Comparison of ENCODE assay signal across 1 cellular context in the genomic region with DNA sequence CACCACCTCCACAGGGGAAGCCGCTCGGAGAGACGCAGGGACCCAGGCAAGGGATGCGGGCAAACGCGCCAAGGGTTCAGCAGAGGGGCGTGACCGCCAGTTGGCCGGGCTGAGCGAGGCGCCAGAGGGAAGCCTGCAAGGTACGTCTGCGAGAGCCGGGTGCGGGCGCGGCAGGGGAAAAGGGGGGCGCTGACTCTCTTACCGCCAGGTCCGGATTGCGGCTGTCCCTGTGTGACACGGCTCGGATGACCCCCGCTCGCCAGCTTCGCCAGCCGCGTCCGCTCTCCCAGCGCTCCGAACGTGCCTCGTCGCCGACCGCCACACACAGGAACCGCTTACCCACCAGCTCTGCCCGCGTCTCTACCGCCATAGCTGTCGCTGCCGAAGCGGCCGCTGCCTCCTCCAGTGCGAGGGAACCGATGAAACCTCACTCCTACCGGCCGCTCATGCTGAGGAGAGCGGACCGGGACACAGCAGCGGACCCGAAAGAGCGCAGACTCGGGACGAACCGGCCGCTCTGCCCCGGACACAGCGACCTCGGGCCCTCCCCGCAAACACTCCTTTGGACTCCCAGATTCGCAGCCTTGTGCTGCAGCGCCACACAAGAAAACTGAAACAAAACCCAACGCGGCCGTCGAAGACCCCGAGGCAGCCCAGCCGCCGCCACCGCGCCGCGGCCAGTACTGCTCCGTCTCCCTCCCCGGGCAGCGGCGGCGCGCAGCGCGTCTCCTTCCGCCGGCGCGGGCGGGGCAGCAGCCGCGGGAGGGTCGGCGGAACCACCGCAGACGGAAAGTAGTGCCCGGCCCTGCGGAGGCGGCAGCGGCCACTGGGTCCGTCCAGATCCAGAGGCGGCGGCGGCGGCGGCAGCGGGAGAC.
A peak's percentile ranks its signal among the peaks of the same experiment; 100 is the strongest.
TF ChIP-seq lines count a peak whose summit lies in the region.

A gene with protein sequence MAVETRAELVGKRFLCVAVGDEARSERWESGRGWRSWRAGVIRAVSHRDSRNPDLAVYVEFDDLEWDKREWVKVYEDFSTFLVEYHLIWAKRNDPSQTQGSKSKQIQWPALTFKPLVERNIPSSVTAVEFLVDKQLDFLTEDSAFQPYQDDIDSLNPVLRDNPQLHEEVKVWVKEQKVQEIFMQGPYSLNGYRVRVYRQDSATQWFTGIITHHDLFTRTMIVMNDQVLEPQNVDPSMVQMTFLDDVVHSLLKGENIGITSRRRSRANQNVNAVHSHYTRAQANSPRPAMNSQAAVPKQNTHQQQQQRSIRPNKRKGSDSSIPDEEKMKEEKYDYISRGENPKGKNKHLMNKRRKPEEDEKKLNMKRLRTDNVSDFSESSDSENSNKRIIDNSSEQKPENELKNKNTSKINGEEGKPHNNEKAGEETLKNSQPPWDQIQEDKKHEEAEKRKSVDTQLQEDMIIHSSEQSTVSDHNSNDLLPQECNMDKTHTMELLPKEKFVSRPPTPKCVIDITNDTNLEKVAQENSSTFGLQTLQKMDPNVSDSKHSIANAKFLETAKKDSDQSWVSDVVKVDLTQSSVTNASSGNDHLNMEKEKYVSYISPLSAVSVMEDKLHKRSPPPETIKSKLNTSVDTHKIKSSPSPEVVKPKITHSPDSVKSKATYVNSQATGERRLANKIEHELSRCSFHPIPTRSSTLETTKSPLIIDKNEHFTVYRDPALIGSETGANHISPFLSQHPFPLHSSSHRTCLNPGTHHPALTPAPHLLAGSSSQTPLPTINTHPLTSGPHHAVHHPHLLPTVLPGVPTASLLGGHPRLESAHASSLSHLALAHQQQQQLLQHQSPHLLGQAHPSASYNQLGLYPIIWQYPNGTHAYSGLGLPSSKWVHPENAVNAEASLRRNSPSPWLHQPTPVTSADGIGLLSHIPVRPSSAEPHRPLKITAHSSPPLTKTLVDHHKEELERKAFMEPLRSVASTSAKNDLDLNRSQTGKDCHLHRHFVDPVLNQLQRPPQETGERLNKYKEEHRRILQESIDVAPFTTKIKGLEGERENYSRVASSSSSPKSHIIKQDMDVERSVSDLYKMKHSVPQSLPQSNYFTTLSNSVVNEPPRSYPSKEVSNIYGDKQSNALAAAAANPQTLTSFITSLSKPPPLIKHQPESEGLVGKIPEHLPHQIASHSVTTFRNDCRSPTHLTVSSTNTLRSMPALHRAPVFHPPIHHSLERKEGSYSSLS (N-terminal part only) (minus strand): TSS at position 685 of the 875 bp plus-strand sequence. CDS start 315 bp downstream, at position 370.

TF ChIP-seq in GM12878, 131 proteins besides CTCF, POLR2A, EP300 and RAD21 (continued from another document):
- TF ChIP-seq GATAD2B (conservative IDR thresholded peaks at IDR 0.05; ENCODE audit: low read depth) (peak; percentile 89), TCF12 (IDR thresholded peaks at IDR 0.05; ENCODE audit: low read depth, low read length) (peak; percentile 64; the same call in 1 of the 2 replicates), CBX5 (IDR thresholded peaks at IDR 0.05; ENCODE audit: low read depth) (peak; percentile 82; the same call in 1 of the 2 replicates), BCL11A (IDR thresholded peaks at IDR 0.05; ENCODE audit: low read depth, low read length) (no peak), ZSCAN29 (IDR thresholded peaks at IDR 0.05) (peak; percentile 47; the same call in 1 of the 2 replicates), MEF2B (IDR thresholded peaks at IDR 0.05; ENCODE audit: partially characterized antibody, poor library complexity, severe bottlenecking) (peak; percentile 27), MTA2 (IDR thresholded peaks at IDR 0.05; ENCODE audit: low read depth) (0 out of 2 replicates have a peak, but pooled peaks have one; percentile 9), IKZF1 (conservative IDR thresholded peaks at IDR 0.05) (peak; percentile 83), BACH1 (IDR thresholded peaks at IDR 0.05; ENCODE audit: borderline replicate concordance) (peak; percentile 69), ZNF207 (IDR thresholded peaks at IDR 0.05; ENCODE audit: borderline replicate concordance) (0 out of 2 replicates have a peak, but pooled peaks have one; percentile 44), RFX5 (IDR thresholded peaks at IDR 0.05; ENCODE audit: low read depth, low read length) (no peak), NFXL1 (IDR thresholded peaks at IDR 0.05; ENCODE audit: borderline replicate concordance) (0 out of 2 replicates have a peak, but pooled peaks have one; percentile 36), KLF5 (IDR thresholded peaks at IDR 0.05; ENCODE audit: partially characterized antibody) (peak; percentile 59), SREBF2 (IDR thresholded peaks at IDR 0.05; ENCODE audit: low read length) (no peak), STAT1 (conservative IDR thresholded peaks at IDR 0.05) (peak; percentile 84; the same call in 1 of the 2 replicates), JUND (IDR thresholded peaks at IDR 0.05; ENCODE audit: low read depth, low read length) (no peak), NR2F1 (conservative IDR thresholded peaks at IDR 0.05) (peak; percentile 60), KAT2A (conservative IDR thresholded peaks at IDR 0.05; ENCODE audit: control insufficient read depth, low read depth, low read length) (no peak), HDGF (IDR thresholded peaks at IDR 0.05) (peak; percentile 74; the same call in 1 of the 2 replicates), ATF7 (IDR thresholded peaks at IDR 0.05; ENCODE audit: low read depth) (no peak)
- TF ChIP-seq, protein P1, sequence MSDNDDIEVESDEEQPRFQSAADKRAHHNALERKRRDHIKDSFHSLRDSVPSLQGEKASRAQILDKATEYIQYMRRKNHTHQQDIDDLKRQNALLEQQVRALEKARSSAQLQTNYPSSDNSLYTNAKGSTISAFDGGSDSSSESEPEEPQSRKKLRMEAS (IDR thresholded peaks at IDR 0.05; ENCODE audit: low read depth, low read length) = peak; percentile 9; the same call in 1 of the 2 replicates
- TF ChIP-seq, protein P2, sequence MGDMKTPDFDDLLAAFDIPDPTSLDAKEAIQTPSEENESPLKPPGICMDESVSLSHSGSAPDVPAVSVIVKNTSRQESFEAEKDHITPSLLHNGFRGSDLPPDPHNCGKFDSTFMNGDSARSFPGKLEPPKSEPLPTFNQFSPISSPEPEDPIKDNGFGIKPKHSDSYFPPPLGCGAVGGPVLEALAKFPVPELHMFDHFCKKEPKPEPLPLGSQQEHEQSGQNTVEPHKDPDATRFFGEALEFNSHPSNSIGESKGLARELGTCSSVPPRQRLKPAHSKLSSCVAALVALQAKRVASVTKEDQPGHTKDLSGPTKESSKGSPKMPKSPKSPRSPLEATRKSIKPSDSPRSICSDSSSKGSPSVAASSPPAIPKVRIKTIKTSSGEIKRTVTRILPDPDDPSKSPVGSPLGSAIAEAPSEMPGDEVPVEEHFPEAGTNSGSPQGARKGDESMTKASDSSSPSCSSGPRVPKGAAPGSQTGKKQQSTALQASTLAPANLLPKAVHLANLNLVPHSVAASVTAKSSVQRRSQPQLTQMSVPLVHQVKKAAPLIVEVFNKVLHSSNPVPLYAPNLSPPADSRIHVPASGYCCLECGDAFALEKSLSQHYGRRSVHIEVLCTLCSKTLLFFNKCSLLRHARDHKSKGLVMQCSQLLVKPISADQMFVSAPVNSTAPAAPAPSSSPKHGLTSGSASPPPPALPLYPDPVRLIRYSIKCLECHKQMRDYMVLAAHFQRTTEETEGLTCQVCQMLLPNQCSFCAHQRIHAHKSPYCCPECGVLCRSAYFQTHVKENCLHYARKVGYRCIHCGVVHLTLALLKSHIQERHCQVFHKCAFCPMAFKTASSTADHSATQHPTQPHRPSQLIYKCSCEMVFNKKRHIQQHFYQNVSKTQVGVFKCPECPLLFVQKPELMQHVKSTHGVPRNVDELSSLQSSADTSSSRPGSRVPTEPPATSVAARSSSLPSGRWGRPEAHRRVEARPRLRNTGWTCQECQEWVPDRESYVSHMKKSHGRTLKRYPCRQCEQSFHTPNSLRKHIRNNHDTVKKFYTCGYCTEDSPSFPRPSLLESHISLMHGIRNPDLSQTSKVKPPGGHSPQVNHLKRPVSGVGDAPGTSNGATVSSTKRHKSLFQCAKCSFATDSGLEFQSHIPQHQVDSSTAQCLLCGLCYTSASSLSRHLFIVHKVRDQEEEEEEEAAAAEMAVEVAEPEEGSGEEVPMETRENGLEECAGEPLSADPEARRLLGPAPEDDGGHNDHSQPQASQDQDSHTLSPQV (IDR thresholded peaks at IDR 0.05) = peak; percentile 72; the same call in 1 of the 2 replicates
- TF ChIP-seq, protein P3, sequence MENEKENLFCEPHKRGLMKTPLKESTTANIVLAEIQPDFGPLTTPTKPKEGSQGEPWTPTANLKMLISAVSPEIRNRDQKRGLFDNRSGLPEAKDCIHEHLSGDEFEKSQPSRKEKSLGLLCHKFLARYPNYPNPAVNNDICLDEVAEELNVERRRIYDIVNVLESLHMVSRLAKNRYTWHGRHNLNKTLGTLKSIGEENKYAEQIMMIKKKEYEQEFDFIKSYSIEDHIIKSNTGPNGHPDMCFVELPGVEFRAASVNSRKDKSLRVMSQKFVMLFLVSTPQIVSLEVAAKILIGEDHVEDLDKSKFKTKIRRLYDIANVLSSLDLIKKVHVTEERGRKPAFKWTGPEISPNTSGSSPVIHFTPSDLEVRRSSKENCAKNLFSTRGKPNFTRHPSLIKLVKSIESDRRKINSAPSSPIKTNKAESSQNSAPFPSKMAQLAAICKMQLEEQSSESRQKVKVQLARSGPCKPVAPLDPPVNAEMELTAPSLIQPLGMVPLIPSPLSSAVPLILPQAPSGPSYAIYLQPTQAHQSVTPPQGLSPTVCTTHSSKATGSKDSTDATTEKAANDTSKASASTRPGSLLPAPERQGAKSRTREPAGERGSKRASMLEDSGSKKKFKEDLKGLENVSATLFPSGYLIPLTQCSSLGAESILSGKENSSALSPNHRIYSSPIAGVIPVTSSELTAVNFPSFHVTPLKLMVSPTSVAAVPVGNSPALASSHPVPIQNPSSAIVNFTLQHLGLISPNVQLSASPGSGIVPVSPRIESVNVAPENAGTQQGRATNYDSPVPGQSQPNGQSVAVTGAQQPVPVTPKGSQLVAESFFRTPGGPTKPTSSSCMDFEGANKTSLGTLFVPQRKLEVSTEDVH (IDR thresholded peaks at IDR 0.05; ENCODE audit: low read depth, partially characterized antibody) = no peak
- TF ChIP-seq, protein P4, sequence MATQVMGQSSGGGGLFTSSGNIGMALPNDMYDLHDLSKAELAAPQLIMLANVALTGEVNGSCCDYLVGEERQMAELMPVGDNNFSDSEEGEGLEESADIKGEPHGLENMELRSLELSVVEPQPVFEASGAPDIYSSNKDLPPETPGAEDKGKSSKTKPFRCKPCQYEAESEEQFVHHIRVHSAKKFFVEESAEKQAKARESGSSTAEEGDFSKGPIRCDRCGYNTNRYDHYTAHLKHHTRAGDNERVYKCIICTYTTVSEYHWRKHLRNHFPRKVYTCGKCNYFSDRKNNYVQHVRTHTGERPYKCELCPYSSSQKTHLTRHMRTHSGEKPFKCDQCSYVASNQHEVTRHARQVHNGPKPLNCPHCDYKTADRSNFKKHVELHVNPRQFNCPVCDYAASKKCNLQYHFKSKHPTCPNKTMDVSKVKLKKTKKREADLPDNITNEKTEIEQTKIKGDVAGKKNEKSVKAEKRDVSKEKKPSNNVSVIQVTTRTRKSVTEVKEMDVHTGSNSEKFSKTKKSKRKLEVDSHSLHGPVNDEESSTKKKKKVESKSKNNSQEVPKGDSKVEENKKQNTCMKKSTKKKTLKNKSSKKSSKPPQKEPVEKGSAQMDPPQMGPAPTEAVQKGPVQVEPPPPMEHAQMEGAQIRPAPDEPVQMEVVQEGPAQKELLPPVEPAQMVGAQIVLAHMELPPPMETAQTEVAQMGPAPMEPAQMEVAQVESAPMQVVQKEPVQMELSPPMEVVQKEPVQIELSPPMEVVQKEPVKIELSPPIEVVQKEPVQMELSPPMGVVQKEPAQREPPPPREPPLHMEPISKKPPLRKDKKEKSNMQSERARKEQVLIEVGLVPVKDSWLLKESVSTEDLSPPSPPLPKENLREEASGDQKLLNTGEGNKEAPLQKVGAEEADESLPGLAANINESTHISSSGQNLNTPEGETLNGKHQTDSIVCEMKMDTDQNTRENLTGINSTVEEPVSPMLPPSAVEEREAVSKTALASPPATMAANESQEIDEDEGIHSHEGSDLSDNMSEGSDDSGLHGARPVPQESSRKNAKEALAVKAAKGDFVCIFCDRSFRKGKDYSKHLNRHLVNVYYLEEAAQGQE (IDR thresholded peaks at IDR 0.05; ENCODE audit: low read depth, low read length) = 0 out of 2 replicates have a peak, but pooled peaks have one; percentile 10
- TF ChIP-seq, protein P5, sequence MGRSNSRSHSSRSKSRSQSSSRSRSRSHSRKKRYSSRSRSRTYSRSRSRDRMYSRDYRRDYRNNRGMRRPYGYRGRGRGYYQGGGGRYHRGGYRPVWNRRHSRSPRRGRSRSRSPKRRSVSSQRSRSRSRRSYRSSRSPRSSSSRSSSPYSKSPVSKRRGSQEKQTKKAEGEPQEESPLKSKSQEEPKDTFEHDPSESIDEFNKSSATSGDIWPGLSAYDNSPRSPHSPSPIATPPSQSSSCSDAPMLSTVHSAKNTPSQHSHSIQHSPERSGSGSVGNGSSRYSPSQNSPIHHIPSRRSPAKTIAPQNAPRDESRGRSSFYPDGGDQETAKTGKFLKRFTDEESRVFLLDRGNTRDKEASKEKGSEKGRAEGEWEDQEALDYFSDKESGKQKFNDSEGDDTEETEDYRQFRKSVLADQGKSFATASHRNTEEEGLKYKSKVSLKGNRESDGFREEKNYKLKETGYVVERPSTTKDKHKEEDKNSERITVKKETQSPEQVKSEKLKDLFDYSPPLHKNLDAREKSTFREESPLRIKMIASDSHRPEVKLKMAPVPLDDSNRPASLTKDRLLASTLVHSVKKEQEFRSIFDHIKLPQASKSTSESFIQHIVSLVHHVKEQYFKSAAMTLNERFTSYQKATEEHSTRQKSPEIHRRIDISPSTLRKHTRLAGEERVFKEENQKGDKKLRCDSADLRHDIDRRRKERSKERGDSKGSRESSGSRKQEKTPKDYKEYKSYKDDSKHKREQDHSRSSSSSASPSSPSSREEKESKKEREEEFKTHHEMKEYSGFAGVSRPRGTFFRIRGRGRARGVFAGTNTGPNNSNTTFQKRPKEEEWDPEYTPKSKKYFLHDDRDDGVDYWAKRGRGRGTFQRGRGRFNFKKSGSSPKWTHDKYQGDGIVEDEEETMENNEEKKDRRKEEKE (IDR thresholded peaks at IDR 0.05) = 0 out of 2 replicates have a peak, but pooled peaks have one; percentile 60
